13 cellular contexts compared by ENCODE assay signal in genomic region chr4:147821555-147821954, GRCh38.
DNase-seq lines count a peak whose midpoint lies in the region; ATAC-seq and TF ChIP-seq lines count a peak whose summit lies in the region.
"Had no signal": no experiment of that assay in that cellular context is flagged by ENCODE, and none has a peak within 500 bp of the region (broad histone marks: within the 10 kb centered on the region; RNA-seq: fewer than 3 reads in every experiment).

No MANE protein-coding gene starts in this region.

- H3K27ac ChIP-seq in epithelial cell of prostate (peak overlapping the region; percentile 77), suprapubic skin (peak overlapping the region; percentile 15)

- no peaks in the 10 kb centered on the region for H3K27me3 Mint-ChIP-seq in WTC11 (ENCODE audit: low read depth)

- H3K4me3 Mint-ChIP-seq in WTC11 = no peak overlapping the region
- H3K4me3 Mint-ChIP-seq: brain had no signal

- no peak for TF ChIP-seq POLR2A in suprapubic skin (IDR thresholded peaks at IDR 0.05)

- TF ChIP-seq CTCF in suprapubic skin (IDR thresholded peaks at IDR 0.05) (no peak), WTC11 (IDR thresholded peaks at IDR 0.05) (no peak)

- peaks cover 51% of the 10 kb centered on the region for H3K4me1 ChIP-seq in suprapubic skin

- no peaks in the 10 kb centered on the region for H3K9me3 ChIP-seq in suprapubic skin
- H3K9me3 ChIP-seq: right lobe of liver, upper lobe of right lung had no signal

- CTCF ChIA-PET in WTC11 (lab: Charles Lee) = interaction anchor here (1.3 kb wide), 1 partner anchor 45 kb away, joined by 5 read pairs; no protein-coding TSS in a partner anchor

- no peak overlapping the region for H3K27ac Mint-ChIP-seq in WTC11

- 30% methylated on average over 2 of the region's 2 CpGs for WGBS in suprapubic skin

- H3K4me3 ChIP-seq in suprapubic skin = no peak overlapping the region
- H3K4me3 ChIP-seq: K562, right lobe of liver, upper lobe of right lung had no signal

- no peaks in the 10 kb centered on the region for H3K4me1 Mint-ChIP-seq in WTC11

- peaks cover 4% of the 10 kb centered on the region for H3K36me3 ChIP-seq in suprapubic skin
- H3K36me3 ChIP-seq: right lobe of liver, upper lobe of right lung had no signal

- H3K27me3 ChIP-seq in suprapubic skin = no peaks in the 10 kb centered on the region
- H3K27me3 ChIP-seq: right lobe of liver, upper lobe of right lung had no signal

- POLR2A ChIA-PET in WTC11 (lab: Charles Lee) = no interaction called here

- no peak for DNase-seq in activated CD4-positive, CD25-positive, alpha-beta regulatory T cell treated with anti-CD3 and anti-CD28 coated beads, Interleukin-2, amount 50 U/mL, for 72 hours
- DNase-seq in epithelial cell of prostate (ENCODE audit: low read depth, low spot score) = no peak
- DNase-seq in suprapubic skin (ENCODE audit: low spot score in 2 of 2) = no peak
- no peak for DNase-seq in NCI-H226
- DNase-seq in WTC11 (ENCODE audit: low spot score) = no peak
- no peak for DNase-seq in C1 segment of cervical spinal cord (lab: John Stamatoyannopoulos, UW)
- DNase-seq: activated CD8-positive, alpha-beta memory T cell treated with anti-CD3 and anti-CD28 coated beads for 24 hours had no signal

- H3K36me3 Mint-ChIP-seq in WTC11 = no peaks in the 10 kb centered on the region
- H3K36me3 Mint-ChIP-seq: brain had no signal

- TF ChIP-seq EP300 in suprapubic skin (IDR thresholded peaks at IDR 0.05) = no peak

- ATAC-seq in activated CD4-positive, CD25-positive, alpha-beta regulatory T cell treated with anti-CD3 and anti-CD28 coated beads, Interleukin-2, amount 50 U/mL, for 24 hours = peak; percentile 72 to 83
- ATAC-seq in HG03108 (IDR thresholded peaks at IDR 0.05; ENCODE audit: unreplicated experiment) (peak; percentile 53), WTC11 (no peak)
- ATAC-seq: K562 had no signal

- no peaks in the 10 kb centered on the region for H3K9me3 Mint-ChIP-seq in WTC11
- H3K9me3 Mint-ChIP-seq: brain had no signal

TF ChIP-seq in WTC11, 78 proteins besides CTCF, POLR2A, EP300 and RAD21:
- TF ChIP-seq ZNF121 (CRISPR knock-in tag; IDR thresholded peaks at IDR 0.05) (no peak), CDX4 (CRISPR knock-in tag; IDR thresholded peaks at IDR 0.05; ENCODE audit: borderline replicate concordance) (no peak), ZMAT4 (CRISPR knock-in tag; IDR thresholded peaks at IDR 0.05) (no peak)
